In the genomic region with DNA sequence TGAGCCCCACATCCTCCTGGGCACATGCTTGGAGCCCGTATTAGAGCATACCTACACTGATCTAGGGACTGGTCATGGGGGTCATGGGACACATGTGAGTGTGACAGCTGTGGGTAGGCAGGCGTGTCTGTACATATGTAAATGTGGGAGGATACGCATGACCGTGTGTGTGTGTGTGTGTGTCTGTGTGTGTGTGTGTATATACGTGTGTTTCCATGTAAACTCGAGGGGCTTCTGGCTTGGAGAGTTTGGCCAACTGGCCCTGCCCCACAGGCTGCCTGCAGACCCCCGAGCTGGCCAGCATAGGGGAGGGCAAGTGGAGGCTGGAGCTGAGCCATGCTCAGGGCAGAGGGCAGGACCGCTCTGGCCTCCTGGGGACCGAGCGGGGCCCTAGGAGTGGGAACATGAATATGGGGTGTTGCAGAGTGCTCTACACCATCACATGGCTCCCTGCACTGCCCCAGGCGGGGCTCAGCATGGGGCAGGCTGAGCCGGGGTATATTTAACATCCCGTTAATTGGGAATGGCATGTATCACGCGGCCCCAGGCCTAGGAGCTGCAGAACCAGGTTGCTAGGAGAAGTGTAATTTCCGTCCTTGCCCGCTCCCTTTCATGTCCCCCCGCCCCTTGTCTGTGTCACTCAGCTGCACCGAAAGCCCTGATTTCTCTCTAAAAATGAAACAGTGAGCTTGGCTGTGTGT, we compare ENCODE assay signal across 28 cellular contexts.
DNase-seq lines count a peak whose midpoint lies in the region; ATAC-seq, FAIRE-seq and TF ChIP-seq lines count a peak whose summit lies in the region.
"Had no signal": no experiment of that assay in that cellular context is flagged by ENCODE, and none has a peak within 500 bp of the region (broad histone marks: within the 10 kb centered on the region; RNA-seq: fewer than 3 reads in every experiment).

No MANE protein-coding gene starts in this region.

- H3K9me3 Mint-ChIP-seq in stimulated activated naive CD8-positive, alpha-beta T cell treated with anti-CD3 and anti-CD28 coated beads, Interleukin-15, amount 100 ng/mL, for 72 hours, result no peaks in the 10 kb centered on the region
- H3K9me3 Mint-ChIP-seq: activated CD4-positive, alpha-beta T cell treated with anti-CD3 and anti-CD28 coated beads, Interleukin-2, amount 10 ng/mL, durations not matched to agents 7 days and 5 days; activated T-cell treated with anti-CD3 and anti-CD28 coated beads, Interleukin-2, amount 50 U/mL, for 72 hours; memory B cell; stimulated activated memory B cell treated with anti-CD40 and anti-IgM and Interleukin-4, amounts not matched to agents 10 μg/mL and 1 μg/mL and 100 μg/mL, for 72 hours had no signal

- no peak overlapping the region for H2AFZ ChIP-seq in K562 (ENCODE audit: low read depth, low read length)

- no peak for TF ChIP-seq CTCF in K562 (IDR thresholded peaks at IDR 0.05 in 2 of 3, conservative IDR thresholded peaks at IDR 0.05 in 1 of 3; ENCODE audit: insufficient read depth in 2 of 3, low read depth in 1 of 3, low read length in 3 of 3)
- TF ChIP-seq CTCF in spleen (IDR thresholded peaks at IDR 0.05 in 8 of 11, conservative IDR thresholded peaks at IDR 0.05 in 3 of 11), result no peak
- TF ChIP-seq CTCF in foreskin fibroblast (IDR thresholded peaks at IDR 0.05; ENCODE audit: low read depth, low read length), result no peak

- H3K36me3 ChIP-seq in K562 (ENCODE audit: control insufficient read depth, insufficient read depth, low read length), result no peaks in the 10 kb centered on the region
- H3K36me3 ChIP-seq in spleen, result no peaks in the 10 kb centered on the region
- H3K36me3 ChIP-seq: cardiac muscle cell had no signal

- ATAC-seq in Right ventricle myocardium superior (ENCODE audit: poor library complexity) (peak; percentile 58), right cardiac atrium (no peak), K562 (peak; percentile 17; the same call in 1 of the 3 replicates)
- ATAC-seq in stimulated activated naive CD8-positive, alpha-beta T cell treated with anti-CD3 and anti-CD28 coated beads, Interleukin-15, amount 100 ng/mL, for 72 hours, result no peak
- ATAC-seq: activated CD8-positive, alpha-beta memory T cell treated with anti-CD3 and anti-CD28 coated beads, Interleukin-2, amount 10 ng/mL, durations not matched to agents 7 days and 5 days; activated T-cell treated with anti-CD3 and anti-CD28 coated beads, Interleukin-2, amount 50 U/mL, for 72 hours; stimulated activated memory B cell treated with anti-CD40 and anti-IgM and Interleukin-4, amounts not matched to agents 10 μg/mL and 1 μg/mL and 100 μg/mL, for 72 hours had no signal

- 71% methylated on average over 19 of the region's 19 CpGs for WGBS in right cardiac atrium
- 2% methylated on average over 19 of the region's 19 CpGs for WGBS in K562 (ENCODE audit: insufficient coverage, low coverage, missing lambda C conversion rate)
- WGBS in spleen, 5 donors, result 81 to 89% (median 82%) methylated on average over 19 of the region's 19 CpGs

- intact Hi-C loops in Right ventricle myocardium superior (cut with DNase I) (no loop called here), right cardiac atrium (cut with DNase I) (no loop called here), K562 (cut with micrococcal nuclease) (no loop called here), spleen (cut with DNase I; ENCODE audit: low total_unique reads) (no loop called here)

- H3K4me3 ChIP-seq in right cardiac atrium (ENCODE audit: low read length), result no peak overlapping the region
- H3K4me3 ChIP-seq in K562, result no peak overlapping the region
- no peak overlapping the region for H3K4me3 ChIP-seq in spleen
- no peak overlapping the region for H3K4me3 ChIP-seq in foreskin fibroblast (ENCODE audit: low read depth in 1 of 2, low read length in 2 of 2)
- H3K4me3 ChIP-seq: cardiac muscle cell, SK-N-MC, smooth muscle cell had no signal

- H3K27ac ChIP-seq in right cardiac atrium (ENCODE audit: low read length), result no peak overlapping the region
- no peak overlapping the region for H3K27ac ChIP-seq in K562 (ENCODE audit: extremely low read depth, low read depth, low read length)
- H3K27ac ChIP-seq in spleen, result no peak overlapping the region
- H3K27ac ChIP-seq: cardiac muscle cell, SK-N-MC had no signal

- no peak for TF ChIP-seq EP300 in K562 (IDR thresholded peaks at IDR 0.05; ENCODE audit: low read length)

- CTCF ChIA-PET in K562 (lab: Yijun Ruan, JAX; ENCODE audit: low intra/inter-chr PET ratio), result no interaction called here

- DNase-seq in Right ventricle myocardium superior, result no peak
- no peak for DNase-seq in right cardiac atrium
- peak; percentile 18 for DNase-seq in NAMALWA (ENCODE audit: low spot score)
- DNase-seq in K562 (ENCODE audit: extremely low read depth in 1 of 4, low spot score in 3 of 4), result no peak
- peak; percentile 55 for DNase-seq in spleen
- DNase-seq in stimulated activated naive CD8-positive, alpha-beta T cell treated with anti-CD3 and anti-CD28 coated beads, Interleukin-15, amount 100 ng/mL, for 72 hours, result no peak
- no peak for DNase-seq in anterior cingulate cortex (lab: John Stamatoyannopoulos, UW)
- no peak for DNase-seq in foreskin fibroblast
- DNase-seq: ACHN; activated CD4-positive, alpha-beta T cell treated with anti-CD3 and anti-CD28 coated beads, Interleukin-2, amount 10 ng/mL, durations not matched to agents 7 days and 5 days; activated CD8-positive, alpha-beta memory T cell treated with anti-CD3 and anti-CD28 coated beads, Interleukin-2, amount 10 ng/mL, durations not matched to agents 7 days and 5 days; activated naive CD4-positive, alpha-beta T cell treated with anti-CD3 and anti-CD28 coated beads, Interleukin-2, amount 50 U/mL, for 16 hours; activated T-cell treated with anti-CD3 and anti-CD28 coated beads, Interleukin-2, amount 50 U/mL, for 72 hours; C1 segment of cervical spinal cord; cortex of kidney; NCI-H2029 treated with DMSO at 0.1 percent for 48 hours; NCI-H510A; nucleus accumbens had no signal

- no peak for FAIRE-seq in K562 (lab: Jason Lieb, UNC)
- FAIRE-seq: endometrium, GM12891, H54, keratinocyte, RCC 7860 had no signal

- H4K20me1 ChIP-seq in K562 (replicated peaks; ENCODE audit: control insufficient read depth, insufficient read depth, low read length), result peaks cover 13% of the 10 kb centered on the region

- POLR2A ChIA-PET in K562 (lab: Yijun Ruan, JAX), result interaction anchor here (0.5 to 1.4 kb wide), 8 partner anchors 13 to 159 kb away, joined by 3 to 4 read pairs (median 3); no protein-coding TSS in a partner anchor

- no peaks in the 10 kb centered on the region for H3K79me2 ChIP-seq in K562 (ENCODE audit: control insufficient read depth, insufficient read depth, low read length)

- TF ChIP-seq POLR2A in K562 (conservative IDR thresholded peaks at IDR 0.05) (no peak), spleen (IDR thresholded peaks at IDR 0.05) (no peak)

- H3K27me3 Mint-ChIP-seq in stimulated activated naive CD8-positive, alpha-beta T cell treated with anti-CD3 and anti-CD28 coated beads, Interleukin-15, amount 100 ng/mL, for 72 hours, result no peaks in the 10 kb centered on the region
- H3K27me3 Mint-ChIP-seq: activated CD4-positive, alpha-beta T cell treated with anti-CD3 and anti-CD28 coated beads, Interleukin-2, amount 10 ng/mL, durations not matched to agents 7 days and 5 days; activated CD8-positive, alpha-beta memory T cell treated with anti-CD3 and anti-CD28 coated beads, Interleukin-2, amount 10 ng/mL, durations not matched to agents 7 days and 5 days had no signal

- no peaks in the 10 kb centered on the region for H3K27me3 ChIP-seq in right cardiac atrium (ENCODE audit: control insufficient read depth, insufficient read depth)
- peaks cover 14 to 57% of the 10 kb centered on the region in 2 experiments; a peak in 4 of 5 replicates for H3K27me3 ChIP-seq in K562 (ENCODE audit: control insufficient read depth in 2 of 2, insufficient read depth in 2 of 2, low read length in 2 of 2)
- H3K27me3 ChIP-seq in spleen (replicated peaks in 1 of 7), result peaks cover 0 to 21% (median 0%) of the 10 kb centered on the region in 7 donors
- H3K27me3 ChIP-seq: cardiac muscle cell had no signal

- H3K9me3 ChIP-seq in right cardiac atrium (ENCODE audit: control insufficient read depth, low read length) (no peaks in the 10 kb centered on the region), K562 (replicated peaks; ENCODE audit: control insufficient read depth, insufficient read depth, low read depth, low read length) (no peaks in the 10 kb centered on the region), spleen (no peaks in the 10 kb centered on the region)

- no TSS peak for BruUV-seq in K562 (replicated peaks; lab: Mats Ljungman, UMichigan)

- H3K4me1 Mint-ChIP-seq in stimulated activated naive CD8-positive, alpha-beta T cell treated with anti-CD3 and anti-CD28 coated beads, Interleukin-15, amount 100 ng/mL, for 72 hours, result no peaks in the 10 kb centered on the region
- H3K4me1 Mint-ChIP-seq: activated CD4-positive, alpha-beta T cell treated with anti-CD3 and anti-CD28 coated beads, Interleukin-2, amount 10 ng/mL, durations not matched to agents 7 days and 5 days; stimulated activated memory B cell treated with anti-CD40 and anti-IgM and Interleukin-4, amounts not matched to agents 10 μg/mL and 1 μg/mL and 100 μg/mL, for 72 hours had no signal

- H3K4me3 Mint-ChIP-seq in stimulated activated naive CD8-positive, alpha-beta T cell treated with anti-CD3 and anti-CD28 coated beads, Interleukin-15, amount 100 ng/mL, for 72 hours, result no peak overlapping the region
- H3K4me3 Mint-ChIP-seq: activated CD4-positive, alpha-beta T cell treated with anti-CD3 and anti-CD28 coated beads, Interleukin-2, amount 10 ng/mL, durations not matched to agents 7 days and 5 days; activated CD8-positive, alpha-beta memory T cell treated with anti-CD3 and anti-CD28 coated beads, Interleukin-2, amount 10 ng/mL, durations not matched to agents 7 days and 5 days; activated T-cell treated with anti-CD3 and anti-CD28 coated beads, Interleukin-2, amount 50 U/mL, for 72 hours; memory B cell; stimulated activated memory B cell treated with anti-CD40 and anti-IgM and Interleukin-4, amounts not matched to agents 10 μg/mL and 1 μg/mL and 100 μg/mL, for 72 hours had no signal

- H3K4me1 ChIP-seq in right cardiac atrium (ENCODE audit: control insufficient read depth, insufficient read depth, low read length), result peaks cover 3% of the 10 kb centered on the region
- no peaks in the 10 kb centered on the region; a peak in 2 of 5 replicates for H3K4me1 ChIP-seq in K562 (replicated peaks in 1 of 2; ENCODE audit: control insufficient read depth in 2 of 2, insufficient read depth in 2 of 2, low read length in 2 of 2)
- peaks cover 0 to 16% (median 12%) of the 10 kb centered on the region in 6 donors for H3K4me1 ChIP-seq in spleen

- TF ChIP-seq RAD21 in K562 (CRISPR knock-in tag; conservative IDR thresholded peaks at IDR 0.05 in 1 of 2, IDR thresholded peaks at IDR 0.05 in 1 of 2), result no peak

- in situ Hi-C loops in K562 (cut with MboI), result no loop called here

- peak overlapping the region in 1 of 2 experiments; percentile 52; a peak in 1 of 4 replicates for H3K9ac ChIP-seq in K562 (ENCODE audit: insufficient read depth in 1 of 2, low read depth in 2 of 2, low read length in 2 of 2)

- H3K4me2 ChIP-seq in K562 (ENCODE audit: insufficient read depth, low read length), result no peak overlapping the region
- H3K4me2 ChIP-seq: smooth muscle cell had no signal

- no peak overlapping the region for H3K27ac Mint-ChIP-seq in stimulated activated naive CD8-positive, alpha-beta T cell treated with anti-CD3 and anti-CD28 coated beads, Interleukin-15, amount 100 ng/mL, for 72 hours
- H3K27ac Mint-ChIP-seq: activated CD4-positive, alpha-beta T cell treated with anti-CD3 and anti-CD28 coated beads, Interleukin-2, amount 10 ng/mL, durations not matched to agents 7 days and 5 days; activated CD8-positive, alpha-beta memory T cell treated with anti-CD3 and anti-CD28 coated beads, Interleukin-2, amount 10 ng/mL, durations not matched to agents 7 days and 5 days; activated T-cell treated with anti-CD3 and anti-CD28 coated beads, Interleukin-2, amount 50 U/mL, for 72 hours; memory B cell; stimulated activated memory B cell treated with anti-CD40 and anti-IgM and Interleukin-4, amounts not matched to agents 10 μg/mL and 1 μg/mL and 100 μg/mL, for 72 hours had no signal

- H3K9me1 ChIP-seq in K562 (ENCODE audit: control insufficient read depth, insufficient read depth, low read length), result no peaks in the 10 kb centered on the region

Comparison
In these comparisons a context has a peak if more than half of its experiments do, and no peak if none do; other contexts are left out.
1. ATAC-seq: peak in Right ventricle myocardium superior (single experiment) and K562 (single experiment); none in right cardiac atrium (0 of 2) and stimulated activated naive CD8-positive, alpha-beta T cell treated with anti-CD3 and anti-CD28 coated beads, Interleukin-15, amount 100 ng/mL, for 72 hours (single experiment).
2. DNase-seq: peak in NAMALWA (single experiment) and spleen (single experiment); none in Right ventricle myocardium superior (single experiment), right cardiac atrium (0 of 3), K562 (0 of 4), stimulated activated naive CD8-positive, alpha-beta T cell treated with anti-CD3 and anti-CD28 coated beads, Interleukin-15, amount 100 ng/mL, for 72 hours (0 of 2), anterior cingulate cortex (0 of 58) and foreskin fibroblast (0 of 2).